8 cellular contexts compared by ENCODE assay signal in the genomic region with DNA sequence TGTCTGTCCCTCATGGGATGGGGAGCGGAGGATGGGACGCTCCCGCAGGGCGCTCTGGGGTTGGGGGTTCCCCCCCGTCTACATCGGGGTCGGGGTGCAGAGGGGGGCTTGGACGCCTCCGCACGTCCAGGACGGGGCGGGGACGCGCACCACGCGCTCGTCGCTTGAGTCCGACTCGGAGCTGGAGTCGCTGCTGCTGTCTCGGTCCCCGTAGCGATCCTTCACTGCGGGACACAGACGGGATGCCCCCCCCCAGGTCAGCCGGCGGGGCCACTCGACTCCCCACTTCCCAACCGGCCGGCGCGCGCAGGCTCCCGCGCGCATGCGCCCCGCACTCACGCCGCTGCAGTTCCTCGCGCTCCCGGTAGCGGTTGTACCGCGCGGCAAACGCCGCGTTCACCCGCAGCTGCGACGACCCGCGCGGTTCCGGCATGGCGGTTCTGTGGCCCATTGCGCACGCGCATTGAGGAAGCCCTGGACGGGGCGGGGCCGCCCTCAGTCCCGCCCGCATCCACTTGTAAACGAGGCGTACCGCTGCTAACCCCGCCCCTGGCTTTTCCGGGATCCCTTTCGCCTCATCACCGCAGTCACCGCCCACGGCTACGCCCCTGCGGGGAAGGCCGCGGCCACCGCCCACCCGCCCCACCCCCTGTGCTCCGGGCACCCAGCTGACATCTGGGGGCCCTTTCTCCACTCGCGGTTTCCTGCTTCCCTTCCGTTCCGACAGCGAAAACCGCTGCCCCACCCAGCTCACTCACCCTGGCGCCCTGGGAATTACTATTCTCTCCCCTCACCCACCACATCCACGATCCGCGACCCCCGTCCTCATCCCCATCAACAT. TPM values are rescaled to one million over a fixed set of nuclear protein-coding genes. Genes with fewer than 3 reads are reported as not detected.
DNase-seq lines count a peak whose midpoint lies in the region; ATAC-seq and TF ChIP-seq lines count a peak whose summit lies in the region.

KRI1 (minus strand) TSS at position 444 of the 841 bp plus-strand sequence; CDS start at position 433, 11 bp downstream.

- no peaks in the 10 kb centered on the region for H3K9me3 Mint-ChIP-seq in effector memory CD8-positive, alpha-beta T cell

- H3K14ac ChIP-seq in mesenchymal stem cell (ENCODE audit: low read length in 2 of 2), result peak within 1 kb of the TSS in 1 of 2 experiments; percentile 61

- H3K36me3 ChIP-seq in mesenchymal stem cell (ENCODE audit: control insufficient read depth in 1 of 2, insufficient read depth in 2 of 2, low read depth in 1 of 2, low read length in 2 of 2), result peaks cover 14 to 15% of the 10 kb centered on the region in 2 experiments

- POLR2A ChIA-PET in activated CD8-positive, alpha-beta memory T cell treated with anti-CD3 and anti-CD28 coated beads for 36 hours (lab: Charles Lee), result interaction anchor here (0.6 to 2.1 kb wide), 4 partner anchors 10 to 140 kb away, joined by 3 to 6 read pairs (median 4); no protein-coding TSS in a partner anchor

- H3K23ac ChIP-seq in mesenchymal stem cell (ENCODE audit: low read length in 2 of 2), result peak within 1 kb of the TSS in 1 of 2 experiments; percentile 57

- peak within 1 kb of the TSS; percentile 75 for H2AFZ ChIP-seq in mesenchymal stem cell (ENCODE audit: low read depth, low read length)

- H3K27ac Mint-ChIP-seq in effector memory CD8-positive, alpha-beta T cell, result peak within 1 kb of the TSS; percentile 92 to 95

- peak within 1 kb of the TSS; percentile 25 for H3K27ac ChIP-seq in mesenchymal stem cell (ENCODE audit: low read length, poor library complexity, severe bottlenecking)

- H4K91ac ChIP-seq in mesenchymal stem cell (ENCODE audit: low read length), result peak within 1 kb of the TSS; percentile 94

- no peaks in the 10 kb centered on the region for H3K9me3 ChIP-seq in mesenchymal stem cell (ENCODE audit: control insufficient read depth, low read length)

- peak within 1 kb of the TSS; percentile 94 for H3K18ac ChIP-seq in mesenchymal stem cell (ENCODE audit: low read depth in 1 of 2, low read length in 2 of 2)

- peak within 1 kb of the TSS; percentile 82 for H2BK120ac ChIP-seq in mesenchymal stem cell (ENCODE audit: low read depth, low read length)

- H3K9ac ChIP-seq in mesenchymal stem cell (ENCODE audit: low read length), result peak within 1 kb of the TSS; percentile 94

- CTCF ChIA-PET in activated CD8-positive, alpha-beta memory T cell treated with anti-CD3 and anti-CD28 coated beads for 36 hours (lab: Charles Lee), result interaction anchor here (0.6 to 3.9 kb wide), 10 partner anchors 10 to 380 kb away, joined by 3 to 26 read pairs (median 5); no protein-coding TSS in a partner anchor

- under 1% methylated on average over 77 of the region's 94 CpGs for WGBS in mesenchymal stem cell

- H3K27me3 ChIP-seq in mesenchymal stem cell (ENCODE audit: control insufficient read depth in 1 of 2, insufficient read depth in 1 of 2, low read length in 2 of 2), result no peaks in the 10 kb centered on the region

- no peaks in the 10 kb centered on the region for H3K27me3 Mint-ChIP-seq in effector memory CD8-positive, alpha-beta T cell

- TF ChIP-seq CTCF in GM20000 (IDR thresholded peaks at IDR 0.05; ENCODE audit: extremely low read depth, missing control alignments), result peak; percentile 5

- H3K4me1 ChIP-seq in mesenchymal stem cell (ENCODE audit: control insufficient read depth, insufficient read depth, low read depth, low read length), result peaks cover 23% of the 10 kb centered on the region

- ATAC-seq in effector memory CD8-positive, alpha-beta T cell (replicated peaks), result peak; percentile 51

- H2AK5ac ChIP-seq in mesenchymal stem cell (ENCODE audit: low read length, severe bottlenecking), result peak within 1 kb of the TSS; percentile 45

- peaks cover 58% of the 10 kb centered on the region for H3K36me3 Mint-ChIP-seq in effector memory CD8-positive, alpha-beta T cell (ENCODE audit: insufficient read depth)

- H2BK12ac ChIP-seq in mesenchymal stem cell (ENCODE audit: low read length in 2 of 2), result peak within 1 kb of the TSS; percentile 15 to 76

- H3K4me1 Mint-ChIP-seq in effector memory CD8-positive, alpha-beta T cell (ENCODE audit: low read depth in 2 of 2), result peaks cover 31 to 45% of the 10 kb centered on the region in 2 donors

- H3K4me3 ChIP-seq in mesenchymal stem cell (ENCODE audit: insufficient read depth in 1 of 2, low read depth in 1 of 2, low read length in 2 of 2), result peak within 1 kb of the TSS; percentile 94 to 97

- H3K4me2 ChIP-seq in mesenchymal stem cell (ENCODE audit: low read length, poor library complexity, severe bottlenecking), result peak within 1 kb of the TSS; percentile 75

- peak within 1 kb of the TSS; percentile 83 to 89 for H3K4ac ChIP-seq in mesenchymal stem cell (ENCODE audit: low read depth in 1 of 2, low read length in 2 of 2)

- peak; percentile 100 for DNase-seq in COLO829 (ENCODE audit: low spot score)
- peak; percentile 99 for DNase-seq in GM20000 (ENCODE audit: low spot score)
- peak; percentile 95 for DNase-seq in HT1080 (ENCODE audit: low read depth)
- peak; percentile 98 for DNase-seq in NOMO-1 (lab: John Stamatoyannopoulos, UW; ENCODE audit: unreplicated experiment in 2 of 2)
- peak; percentile 98 to 99 (median 99) for DNase-seq in effector memory CD8-positive, alpha-beta T cell
- peak; percentile 97 for DNase-seq in mesenchymal stem cell
- DNase-seq in stimulated activated CD8-positive, alpha-beta memory T cell treated with anti-CD3 and anti-CD28 coated beads, Interleukin-12 subunit alpha, Interleukin-12 subunit beta, amount 100 ng/mL, for 24 hours (ENCODE audit: extremely low read depth), result peak; percentile 94

- H3K79me1 ChIP-seq in mesenchymal stem cell (replicated peaks; ENCODE audit: low read length, poor library complexity, severe bottlenecking), result peaks cover 34% of the 10 kb centered on the region

- peak within 1 kb of the TSS; percentile 98 for H4K8ac ChIP-seq in mesenchymal stem cell (ENCODE audit: low read length)

- H2BK5ac ChIP-seq in mesenchymal stem cell (ENCODE audit: low read depth, low read length, poor library complexity, severe bottlenecking), result peak within 1 kb of the TSS; percentile 46

- peak within 1 kb of the TSS; percentile 87 to 90 for H3K4me3 Mint-ChIP-seq in effector memory CD8-positive, alpha-beta T cell

- peak within 1 kb of the TSS; percentile 86 for H2BK15ac ChIP-seq in mesenchymal stem cell (ENCODE audit: low read depth, poor library complexity, severe bottlenecking)

RNA-seq across cellular contexts. Expression of gene KRI1, which starts in this region (rescaled TPM):
- total RNA-seq in HT1080 (2014; rRNA removed; shearing (Covaris generic)), result 33.9 and 56.1 TPM in 2 replicates
- 11.4 and 11.8 TPM in 2 replicates for polyA plus RNA-seq in HT1080 (2015; cell fraction: cytosol; rRNA removed)
- polyA plus RNA-seq in HT1080 (2015; cell fraction: nucleus; rRNA removed), result 35.4 and 41.0 TPM in 2 replicates
- total RNA-seq in activated CD8-positive, alpha-beta memory T cell treated with anti-CD3 and anti-CD28 coated beads for 36 hours, result 10 to 100 TPM; 73.3 to 75.3 TPM
- 12.8 TPM for polyA plus RNA-seq in mesenchymal stem cell (2013, experiment 1 of 2)
- polyA plus RNA-seq in mesenchymal stem cell (2013, experiment 2 of 2), result 12.4 TPM

Comparison
In these comparisons a context has a peak if more than half of its experiments do, and no peak if none do; other contexts are left out.
1. Peak in every context shown above with its lines: DNase-seq, ATAC-seq, H3K4me3 ChIP-seq and H3K27ac ChIP-seq.